Comparison of ENCODE assay signal across 8 cellular contexts in genomic region chr9:124771021-124771866, GRCh38. TPM values are rescaled to one million over a fixed set of nuclear protein-coding genes. Genes with fewer than 3 reads are reported as not detected.
DNase-seq lines count a peak whose midpoint lies in the region; ATAC-seq and TF ChIP-seq lines count a peak whose summit lies in the region.

Gene NR6A1, minus strand, starts transcription at chr9:124771311.

- H3K36me3 ChIP-seq in HUES64 (ENCODE audit: insufficient read depth, low read length) (no peaks in the 10 kb centered on the region), OCI-LY3 (replicated peaks; ENCODE audit: low read depth, low read length) (no peaks in the 10 kb centered on the region)

- WGBS in HUES64, result under 1% methylated on average over 80 of the region's 82 CpGs

- peak within 1 kb of the TSS; percentile 73 for H3K4me2 ChIP-seq in OCI-LY3 (ENCODE audit: low read length)

- peak; percentile 93 for DNase-seq in DMS153 (lab: John Stamatoyannopoulos, UW)
- peak; percentile 90 for DNase-seq in activated T-cell treated with anti-CD3 and anti-CD28 coated beads for 24 hours (ENCODE audit: low read depth)
- peak; percentile 86 for DNase-seq in epithelial cell of prostate (ENCODE audit: low read depth, low spot score)
- peak; percentile 97 for DNase-seq in mucosa of gallbladder (ENCODE audit: low spot score)
- peak; percentile 91 for DNase-seq in stimulated activated CD8-positive, alpha-beta memory T cell treated with anti-CD3 and anti-CD28 coated beads, Interleukin-4, amount 100 ng/mL, for 24 hours (ENCODE audit: low read depth)

- H3K9ac ChIP-seq in HUES64 (ENCODE audit: low read depth, low read length) (peak within 1 kb of the TSS; percentile 93), OCI-LY3 (ENCODE audit: low read length) (peak within 1 kb of the TSS; percentile 91)

- H3K9me3 ChIP-seq in HUES64 (ENCODE audit: insufficient read depth, low read depth, low read length) (no peaks in the 10 kb centered on the region), OCI-LY3 (ENCODE audit: insufficient read depth, low read length) (no peaks in the 10 kb centered on the region)

- H3K27me3 ChIP-seq in HUES64 (ENCODE audit: insufficient read depth, low read length), result peaks cover 28% of the 10 kb centered on the region
- H3K27me3 ChIP-seq in OCI-LY3 (ENCODE audit: low read depth, low read length), result no peaks in the 10 kb centered on the region

- peak; percentile 85 for ATAC-seq in GM21515 (IDR thresholded peaks at IDR 0.05; ENCODE audit: unreplicated experiment)

- peaks cover 42% of the 10 kb centered on the region for H3K79me2 ChIP-seq in OCI-LY3 (ENCODE audit: low read length)

- H3K4me3 ChIP-seq in HUES64 (ENCODE audit: low read length) (peak within 1 kb of the TSS; percentile 85), OCI-LY3 (ENCODE audit: low read length) (peak within 1 kb of the TSS; percentile 91)

- peak within 1 kb of the TSS; percentile 91 for H3K27ac ChIP-seq in HUES64 (ENCODE audit: low read depth, low read length)
- peak within 1 kb of the TSS; percentile 81 for H3K27ac ChIP-seq in OCI-LY3 (ENCODE audit: low read length)
- H3K27ac ChIP-seq in epithelial cell of prostate, result peak within 1 kb of the TSS; percentile 54

- H4K20me1 ChIP-seq in OCI-LY3 (ENCODE audit: insufficient read depth, low read length), result peaks cover 33% of the 10 kb centered on the region

- peak; percentile 38 for TF ChIP-seq CTCF in OCI-LY3 (IDR thresholded peaks at IDR 0.05; ENCODE audit: low read depth, low read length)

- H2AFZ ChIP-seq in OCI-LY3 (ENCODE audit: low read depth, low read length), result peak within 1 kb of the TSS; percentile 48

- H3K4me1 ChIP-seq in HUES64 (ENCODE audit: insufficient read depth, low read length), result peaks cover 29% of the 10 kb centered on the region
- peaks cover 56% of the 10 kb centered on the region for H3K4me1 ChIP-seq in OCI-LY3 (ENCODE audit: low read length)

RNA-seq across cellular contexts. Expression of gene NR6A1, which starts in this region (rescaled TPM):
- polyA plus RNA-seq in HUES64 (2013, experiment 1 of 2), result 126 TPM
- 126 TPM for polyA plus RNA-seq in HUES64 (2013, experiment 2 of 2)
- total RNA-seq in mucosa of gallbladder, result 3.2 TPM

Comparison
In these comparisons a context has a peak if more than half of its experiments do, and no peak if none do; other contexts are left out.
1. Peak in every context shown above with its lines: DNase-seq, ATAC-seq, H3K4me3 ChIP-seq and H3K27ac ChIP-seq.